In genomic region chr11:132410383-132410782, GRCh38 we compare ENCODE assay signal across 1 cellular context.
TF ChIP-seq lines count a peak whose summit lies in the region.

No MANE protein-coding gene starts in this region.

TF ChIP-seq in K562, 482 proteins besides CTCF, POLR2A, EP300 and RAD21 (continued from another document):
- TF ChIP-seq USF2 (CRISPR knock-in tag; IDR thresholded peaks at IDR 0.05), result no peak
- TF ChIP-seq ZC3H11A (IDR thresholded peaks at IDR 0.05; ENCODE audit: low read depth, low read length), result no peak
- TF ChIP-seq ZNF316 (IDR thresholded peaks at IDR 0.05), result peak; percentile 47
- TF ChIP-seq REST (CRISPR knock-in tag; IDR thresholded peaks at IDR 0.05; ENCODE audit: low read depth), result no peak
- no peak for TF ChIP-seq MCM5 (IDR thresholded peaks at IDR 0.05; ENCODE audit: low read depth)
- TF ChIP-seq MYC (IDR thresholded peaks at IDR 0.05; ENCODE audit: low read depth, low read length), result no peak
- no peak for TF ChIP-seq MYC (CRISPR knock-in tag; IDR thresholded peaks at IDR 0.05; ENCODE audit: borderline replicate concordance, low read depth)
- TF ChIP-seq UBTF (IDR thresholded peaks at IDR 0.05; ENCODE audit: borderline replicate concordance in 1 of 2, low read depth in 2 of 2, low read length in 2 of 2), result no peak
- 0 out of 2 replicates have a peak, but pooled peaks have one; percentile 12 for TF ChIP-seq MAFK (IDR thresholded peaks at IDR 0.05; ENCODE audit: low read length)
- TF ChIP-seq ZNF696 (CRISPR knock-in tag; conservative IDR thresholded peaks at IDR 0.05), result no peak
- no peak for TF ChIP-seq MXD1 (CRISPR knock-in tag; IDR thresholded peaks at IDR 0.05; ENCODE audit: borderline replicate concordance, poor library complexity, severe bottlenecking)
- no peak for TF ChIP-seq ZNF589 (CRISPR knock-in tag; IDR thresholded peaks at IDR 0.05; ENCODE audit: low read depth)
- TF ChIP-seq PCBP1 (IDR thresholded peaks at IDR 0.05; ENCODE audit: low read depth, low read length, poor library complexity, severe bottlenecking), result no peak
- peak; percentile 24; the same call in 1 of the 2 replicates for TF ChIP-seq MAFG (tag; conservative IDR thresholded peaks at IDR 0.05)
- TF ChIP-seq NFYB (IDR thresholded peaks at IDR 0.05; ENCODE audit: extremely low read depth, insufficient read length), result no peak
- no peak for TF ChIP-seq HOMEZ (CRISPR knock-in tag; IDR thresholded peaks at IDR 0.05)
- TF ChIP-seq ZFX (CRISPR knock-in tag; IDR thresholded peaks at IDR 0.05), result no peak
